ENCODE assay signal across 11 cellular contexts in genomic region chr7:92423646-92424045, GRCh38. TPM values are rescaled to one million over a fixed set of nuclear protein-coding genes. Genes with fewer than 3 reads are reported as not detected.
A peak's percentile ranks its signal among the peaks of the same experiment; 100 is the strongest.
DNase-seq lines count a peak whose midpoint lies in the region; ATAC-seq, FAIRE-seq and TF ChIP-seq lines count a peak whose summit lies in the region.
"Had no signal": no experiment of that assay in that cellular context is flagged by ENCODE, and none has a peak within 500 bp of the region (broad histone marks: within the 10 kb centered on the region; RNA-seq: fewer than 3 reads in every experiment).

No MANE protein-coding gene starts in this region.

- 75 to 77% methylated on average over 4 of the region's 4 CpGs for WGBS in upper lobe of left lung, 2 donors

- no peak for DNase-seq in activated naive CD8-positive, alpha-beta T cell treated with anti-CD3 and anti-CD28 coated beads for 36 hours
- DNase-seq in T-helper 2 cell treated with Interferon-gamma antibody and Interleukin-4, amounts not matched to agents 5 μg/mL and 100 μg/mL, for 36 hours (ENCODE audit: low spot score), result no peak
- DNase-seq in keratinocyte (ENCODE audit: low read depth, low spot score), result no peak
- no peak for DNase-seq in upper lobe of left lung
- DNase-seq in effector memory CD4-positive, alpha-beta T cell, result no peak
- no peak for DNase-seq in cerebellar nuclear complex (lab: John Stamatoyannopoulos, UW)
- DNase-seq: activated CD4-positive, alpha-beta T cell treated with anti-CD3 and anti-CD28 coated beads for 48 hours; SIG-M5 had no signal

- H3K4me3 ChIP-seq in keratinocyte (ENCODE audit: control insufficient read depth in 2 of 3, extremely low read depth in 1 of 3, insufficient read depth in 2 of 3, low read depth in 1 of 3, low read length in 3 of 3), result no peak overlapping the region
- H3K4me3 ChIP-seq in upper lobe of left lung, result peak overlapping the region in 3 of 4 donors; percentile 42 to 59 (median 57)
- H3K4me3 ChIP-seq in effector memory CD4-positive, alpha-beta T cell (ENCODE audit: insufficient read depth, low read depth, low read length, poor library complexity, severe bottlenecking), result no peak overlapping the region

- no peak overlapping the region for H3K27ac Mint-ChIP-seq in activated naive CD8-positive, alpha-beta T cell
- no peak overlapping the region for H3K27ac Mint-ChIP-seq in activated naive CD8-positive, alpha-beta T cell treated with anti-CD3 and anti-CD28 coated beads for 36 hours
- no peak overlapping the region for H3K27ac Mint-ChIP-seq in T-helper 2 cell treated with Interferon-gamma antibody and Interleukin-4, amounts not matched to agents 5 μg/mL and 100 μg/mL, for 36 hours

- no peaks in the 10 kb centered on the region for H4K20me1 ChIP-seq in keratinocyte (ENCODE audit: control insufficient read depth, extremely low read depth, insufficient read depth, low read length)

- ATAC-seq in upper lobe of left lung (ENCODE audit: low FRiP score in 2 of 2) (peak in 1 of 2 donors; percentile 33), HG02840 (IDR thresholded peaks at IDR 0.05; ENCODE audit: low FRiP score, unreplicated experiment) (no peak)

- peak overlapping the region; percentile 13 for H2AFZ ChIP-seq in keratinocyte (ENCODE audit: control insufficient read depth, low read length)

- H3K27me3 Mint-ChIP-seq in activated naive CD8-positive, alpha-beta T cell, result peaks cover 7% of the 10 kb centered on the region
- peaks cover 37% of the 10 kb centered on the region for H3K27me3 Mint-ChIP-seq in activated naive CD8-positive, alpha-beta T cell treated with anti-CD3 and anti-CD28 coated beads for 36 hours
- peaks cover 2% of the 10 kb centered on the region for H3K27me3 Mint-ChIP-seq in T-helper 2 cell treated with Interferon-gamma antibody and Interleukin-4, amounts not matched to agents 5 μg/mL and 100 μg/mL, for 36 hours (ENCODE audit: low read depth)

- H3K9me1 ChIP-seq in keratinocyte (ENCODE audit: control insufficient read depth, extremely low read depth, insufficient read depth, low read length), result no peaks in the 10 kb centered on the region

- TF ChIP-seq CTCF in keratinocyte (optimal IDR thresholded peaks at IDR 0.05 in 1 of 3, IDR thresholded peaks at IDR 0.05 in 1 of 3, conservative IDR thresholded peaks at IDR 0.05 in 1 of 3; ENCODE audit: extremely low read depth in 1 of 3, insufficient read depth in 2 of 3, low read length in 3 of 3), result no peak
- TF ChIP-seq CTCF in upper lobe of left lung (IDR thresholded peaks at IDR 0.05), result no peak

- no peak for TF ChIP-seq POLR2A in upper lobe of left lung (IDR thresholded peaks at IDR 0.05)

- peaks cover 8% of the 10 kb centered on the region for H3K4me1 Mint-ChIP-seq in activated naive CD8-positive, alpha-beta T cell (ENCODE audit: low read depth)
- peaks cover 13% of the 10 kb centered on the region for H3K4me1 Mint-ChIP-seq in activated naive CD8-positive, alpha-beta T cell treated with anti-CD3 and anti-CD28 coated beads for 36 hours
- H3K4me1 Mint-ChIP-seq in T-helper 2 cell treated with Interferon-gamma antibody and Interleukin-4, amounts not matched to agents 5 μg/mL and 100 μg/mL, for 36 hours (ENCODE audit: low read depth), result peaks cover 12% of the 10 kb centered on the region

- no peak overlapping the region for H3K4me2 ChIP-seq in keratinocyte (ENCODE audit: control insufficient read depth, extremely low read depth, insufficient read depth, low read depth, low read length)

- dilution Hi-C loops in keratinocyte (cut with MboI; ENCODE audit: extremely low pct_ligation_motif_present, low sequenced_read_pairs), result no loop called here

- H3K27ac ChIP-seq in keratinocyte (ENCODE audit: control insufficient read depth, insufficient read depth, low read length) (no peak overlapping the region), upper lobe of left lung (peak overlapping the region in 1 of 4 donors; percentile 55)
- no peak overlapping the region for H3K27ac ChIP-seq in effector memory CD4-positive, alpha-beta T cell (ENCODE audit: insufficient read depth, low read length, poor library complexity, severe bottlenecking)

- TF ChIP-seq EP300 in upper lobe of left lung (IDR thresholded peaks at IDR 0.05), result no peak

- H3K36me3 ChIP-seq in keratinocyte (ENCODE audit: control insufficient read depth in 2 of 2, extremely low read depth in 1 of 2, insufficient read depth in 2 of 2, low read length in 2 of 2) (no peaks in the 10 kb centered on the region), upper lobe of left lung (no peaks in the 10 kb centered on the region)
- no peaks in the 10 kb centered on the region for H3K36me3 ChIP-seq in effector memory CD4-positive, alpha-beta T cell (ENCODE audit: control insufficient read depth, insufficient read depth, low read length)

- no peaks in the 10 kb centered on the region for H3K9me3 Mint-ChIP-seq in activated naive CD8-positive, alpha-beta T cell (ENCODE audit: low read depth)
- no peaks in the 10 kb centered on the region for H3K9me3 Mint-ChIP-seq in activated naive CD8-positive, alpha-beta T cell treated with anti-CD3 and anti-CD28 coated beads for 36 hours
- H3K9me3 Mint-ChIP-seq in T-helper 2 cell treated with Interferon-gamma antibody and Interleukin-4, amounts not matched to agents 5 μg/mL and 100 μg/mL, for 36 hours, result no peaks in the 10 kb centered on the region

- no peaks in the 10 kb centered on the region for H3K9me3 ChIP-seq in keratinocyte (ENCODE audit: control insufficient read depth, low read depth, low read length)
- H3K9me3 ChIP-seq in upper lobe of left lung, result no peaks in the 10 kb centered on the region
- H3K9me3 ChIP-seq in effector memory CD4-positive, alpha-beta T cell (ENCODE audit: control insufficient read depth, low read length), result no peaks in the 10 kb centered on the region

- H3K4me1 ChIP-seq in keratinocyte (ENCODE audit: control insufficient read depth, extremely low read depth, insufficient read depth, low read length), result peaks cover 3% of the 10 kb centered on the region
- peaks cover 0 to 22% (median 6%) of the 10 kb centered on the region in 4 donors for H3K4me1 ChIP-seq in upper lobe of left lung
- H3K4me1 ChIP-seq in effector memory CD4-positive, alpha-beta T cell (ENCODE audit: control insufficient read depth, insufficient read depth, low read length, poor library complexity, severe bottlenecking), result peaks cover 3% of the 10 kb centered on the region

- no peaks in the 10 kb centered on the region for H3K36me3 Mint-ChIP-seq in activated naive CD8-positive, alpha-beta T cell
- H3K36me3 Mint-ChIP-seq in activated naive CD8-positive, alpha-beta T cell treated with anti-CD3 and anti-CD28 coated beads for 36 hours, result no peaks in the 10 kb centered on the region
- no peaks in the 10 kb centered on the region for H3K36me3 Mint-ChIP-seq in T-helper 2 cell treated with Interferon-gamma antibody and Interleukin-4, amounts not matched to agents 5 μg/mL and 100 μg/mL, for 36 hours (ENCODE audit: low read depth)

- H3K27me3 ChIP-seq in keratinocyte (ENCODE audit: control insufficient read depth, extremely low read depth, insufficient read depth, low read length) (no peaks in the 10 kb centered on the region), upper lobe of left lung (no peaks in the 10 kb centered on the region)
- H3K27me3 ChIP-seq in effector memory CD4-positive, alpha-beta T cell (replicated peaks; ENCODE audit: control insufficient read depth, insufficient read depth, low read length, poor library complexity, severe bottlenecking), result peaks cover 3% of the 10 kb centered on the region

- H3K4me3 Mint-ChIP-seq in activated naive CD8-positive, alpha-beta T cell, result peak overlapping the region; percentile 21
- no peak overlapping the region for H3K4me3 Mint-ChIP-seq in activated naive CD8-positive, alpha-beta T cell treated with anti-CD3 and anti-CD28 coated beads for 36 hours
- peak overlapping the region; percentile 43 for H3K4me3 Mint-ChIP-seq in T-helper 2 cell treated with Interferon-gamma antibody and Interleukin-4, amounts not matched to agents 5 μg/mL and 100 μg/mL, for 36 hours

- no peaks in the 10 kb centered on the region for H3K79me2 ChIP-seq in keratinocyte (ENCODE audit: control insufficient read depth, insufficient read depth, low read length)

- H3K9ac ChIP-seq in keratinocyte (ENCODE audit: control insufficient read depth, extremely low read depth, insufficient read depth, low read length), result no peak overlapping the region

- no peak for FAIRE-seq in keratinocyte (lab: Jason Lieb, UNC)
- FAIRE-seq: endometrium had no signal

RNA-seq across cellular contexts. Expression of gene GATAD1, which starts 23.6 kb away (rescaled TPM):
- 10 to 100 TPM; 14.9 to 15.1 TPM for total RNA-seq in activated naive CD8-positive, alpha-beta T cell treated with anti-CD3 and anti-CD28 coated beads for 36 hours
- 13.0 to 16.5 TPM (median 13.5 TPM) in 3 replicates for polyA plus RNA-seq in keratinocyte
- polyA plus RNA-seq in keratinocyte (2011; ENCODE audit: low read depth), result 3.5 TPM
- polyA plus RNA-seq in keratinocyte (2011; cell fraction: cytosol; rRNA removed), result 8.2 and 13.5 TPM in 2 replicates
- 24.6 and 26.2 TPM in 2 replicates for polyA plus RNA-seq in keratinocyte (2011; cell fraction: nucleus; rRNA removed)
- polyA plus RNA-seq in keratinocyte (2012; ENCODE audit: low replicate concordance), result 8.6 and 10.8 TPM in 2 replicates
- polyA minus RNA-seq in keratinocyte, result 1.5 to 8.7 TPM (median 5.9 TPM) in 3 replicates
- polyA minus RNA-seq in keratinocyte (2011; cell fraction: cytosol; rRNA and poly(A)+ RNA removed), result 7.7 TPM
- 8.1 and 11.6 TPM in 2 replicates for polyA minus RNA-seq in keratinocyte (2011; cell fraction: nucleus; rRNA and poly(A)+ RNA removed)
- total RNA-seq in upper lobe of left lung, result 10 to 100 TPM; 21.4 to 66.6 (median 39.5) TPM

RNA-seq across cellular contexts. Expression of gene ERVW-1, which starts 54.1 kb away (rescaled TPM):
- total RNA-seq in activated naive CD8-positive, alpha-beta T cell treated with anti-CD3 and anti-CD28 coated beads for 36 hours, result not detected
- not detected in 3 replicates for polyA plus RNA-seq in keratinocyte
- not detected for polyA plus RNA-seq in keratinocyte (2011; ENCODE audit: low read depth)
- not detected in 2 replicates for polyA plus RNA-seq in keratinocyte (2011; cell fraction: cytosol; rRNA removed)
- 0.09 TPM in 1 of 2 replicates, not detected in the other for polyA plus RNA-seq in keratinocyte (2011; cell fraction: nucleus; rRNA removed)
- 0.05 and 0.28 TPM in 2 replicates for polyA plus RNA-seq in keratinocyte (2012; ENCODE audit: low replicate concordance)
- not detected in 3 replicates for polyA minus RNA-seq in keratinocyte
- not detected for polyA minus RNA-seq in keratinocyte (2011; cell fraction: cytosol; rRNA and poly(A)+ RNA removed)
- polyA minus RNA-seq in keratinocyte (2011; cell fraction: nucleus; rRNA and poly(A)+ RNA removed), result not detected in 2 replicates
- under 1 TPM in 1 of 6 donors, not detected in 5; 0.20 TPM for total RNA-seq in upper lobe of left lung

Comparison
In these comparisons a context has a peak if more than half of its experiments do, and no peak if none do; other contexts are left out.
1. H3K4me3 ChIP-seq: peak in upper lobe of left lung (3 of 4); none in keratinocyte (0 of 3) and effector memory CD4-positive, alpha-beta T cell (single experiment).